Comparison of ENCODE assay signal across 14 cellular contexts in genomic region chr11:64211181-64211872, GRCh38. TPM values are rescaled to one million over a fixed set of nuclear protein-coding genes. Genes with fewer than 3 reads are reported as not detected.
DNase-seq lines count a peak whose midpoint lies in the region; ATAC-seq and TF ChIP-seq lines count a peak whose summit lies in the region.
"Had no signal": no experiment of that assay in that cellular context is flagged by ENCODE, and none has a peak within 500 bp of the region (broad histone marks: within the 10 kb centered on the region; RNA-seq: fewer than 3 reads in every experiment).

No MANE protein-coding gene starts in this region.

- CTCF ChIA-PET in activated CD8-positive, alpha-beta T cell treated with anti-CD3 and anti-CD28 coated beads for 36 hours (lab: Charles Lee), result interaction anchor here (1.7 kb wide), 1 partner anchor 13 kb away, joined by 6 read pairs; no protein-coding TSS in a partner anchor
- CTCF ChIA-PET in CD8-positive, alpha-beta memory T cell (lab: Charles Lee), result interaction anchor here (1.3 to 2.8 kb wide), 3 partner anchors 15 to 93 kb away, joined by 5 to 10 read pairs (median 8); partner anchors contain the start of gene ESRRA

- no peak for TF ChIP-seq CTCF in activated CD8-positive, alpha-beta T cell treated with anti-CD3 and anti-CD28 coated beads for 36 hours (IDR thresholded peaks at IDR 0.05)

- peaks cover 69% of the 10 kb centered on the region for H3K36me3 Mint-ChIP-seq in activated CD4-positive, alpha-beta T cell treated with anti-CD3 and anti-CD28 coated beads, Interleukin-2, amount 10 ng/mL, durations not matched to agents 24 days and 14 days (ENCODE audit: low read depth)
- H3K36me3 Mint-ChIP-seq in activated CD8-positive, alpha-beta T cell treated with anti-CD3 and anti-CD28 coated beads for 36 hours (ENCODE audit: low read depth), result peaks cover 61% of the 10 kb centered on the region
- H3K36me3 Mint-ChIP-seq in naive B cell, result peaks cover 6 to 13% of the 10 kb centered on the region in 2 donors
- H3K36me3 Mint-ChIP-seq in CD8-positive, alpha-beta memory T cell, result peaks cover 8 to 64% (median 8%) of the 10 kb centered on the region in 3 donors

- ATAC-seq in activated CD8-positive, alpha-beta T cell treated with anti-CD3 and anti-CD28 coated beads for 36 hours, result no peak
- ATAC-seq in naive B cell (ENCODE audit: low read depth in 2 of 2) (no peak), GM19324 (IDR thresholded peaks at IDR 0.05; ENCODE audit: low FRiP score, unreplicated experiment) (no peak)

- no peak overlapping the region for H3K9ac ChIP-seq in BLaER1

- H3K27me3 Mint-ChIP-seq in activated CD4-positive, alpha-beta T cell treated with anti-CD3 and anti-CD28 coated beads, Interleukin-2, amount 10 ng/mL, durations not matched to agents 24 days and 14 days, result no peaks in the 10 kb centered on the region
- H3K27me3 Mint-ChIP-seq in activated CD8-positive, alpha-beta T cell treated with anti-CD3 and anti-CD28 coated beads for 36 hours, result no peaks in the 10 kb centered on the region
- H3K27me3 Mint-ChIP-seq in naive B cell, result no peaks in the 10 kb centered on the region
- peaks cover 0 to 1% of the 10 kb centered on the region in 2 donors for H3K27me3 Mint-ChIP-seq in CD8-positive, alpha-beta memory T cell

- peaks cover 65% of the 10 kb centered on the region for H3K36me3 ChIP-seq in BLaER1
- peaks cover 17% of the 10 kb centered on the region for H3K36me3 ChIP-seq in CD8-positive, alpha-beta memory T cell (ENCODE audit: insufficient read depth, low read length)

- peaks cover 25% of the 10 kb centered on the region for H3K4me1 Mint-ChIP-seq in activated CD4-positive, alpha-beta T cell treated with anti-CD3 and anti-CD28 coated beads, Interleukin-2, amount 10 ng/mL, durations not matched to agents 24 days and 14 days
- H3K4me1 Mint-ChIP-seq in activated CD8-positive, alpha-beta T cell treated with anti-CD3 and anti-CD28 coated beads for 36 hours (ENCODE audit: low read depth), result peaks cover 41% of the 10 kb centered on the region
- peaks cover 42 to 79% (median 70%) of the 10 kb centered on the region in 3 donors for H3K4me1 Mint-ChIP-seq in naive B cell
- peaks cover 18 to 45% (median 22%) of the 10 kb centered on the region in 3 donors for H3K4me1 Mint-ChIP-seq in CD8-positive, alpha-beta memory T cell

- 0 out of 2 replicates have a peak overlapping the region, but pooled peaks have one; percentile 16 for H3K27ac ChIP-seq in BLaER1
- no peak overlapping the region for H3K27ac ChIP-seq in CD8-positive, alpha-beta memory T cell (ENCODE audit: low read depth, low read length)

- H3K27ac Mint-ChIP-seq in activated CD4-positive, alpha-beta T cell treated with anti-CD3 and anti-CD28 coated beads, Interleukin-2, amount 10 ng/mL, durations not matched to agents 24 days and 14 days, result peak overlapping the region; percentile 6
- H3K27ac Mint-ChIP-seq in activated CD8-positive, alpha-beta T cell treated with anti-CD3 and anti-CD28 coated beads for 36 hours, result peak overlapping the region; percentile 67
- H3K27ac Mint-ChIP-seq in naive B cell, result peak overlapping the region in 4 of 6 donors; percentile 7 to 70 (median 46)
- peak overlapping the region in 1 of 8 donors; percentile 71 for H3K27ac Mint-ChIP-seq in CD8-positive, alpha-beta memory T cell

- H3K4me2 ChIP-seq in BLaER1, result 0 out of 2 replicates have a peak overlapping the region, but pooled peaks have one; percentile 74

- H3K4me3 ChIP-seq in BLaER1, result no peak overlapping the region
- no peak overlapping the region for H3K4me3 ChIP-seq in CD8-positive, alpha-beta memory T cell (ENCODE audit: low read length)

- POLR2A ChIA-PET in activated CD8-positive, alpha-beta T cell treated with anti-CD3 and anti-CD28 coated beads for 36 hours (lab: Charles Lee), result interaction anchor here (0.6 to 9.7 kb wide), 9 partner anchors 9 to 536 kb away, joined by 3 to 151 read pairs (median 4); partner anchors contain the start of genes DNAJC4, NUDT22 and TRPT1
- POLR2A ChIA-PET in CD8-positive, alpha-beta memory T cell (lab: Charles Lee), result interaction anchor here (2.3 kb wide), 1 partner anchor 15 kb away, joined by 7 read pairs; the partner anchor contains the start of genes NUDT22 and TRPT1

- no peak for DNase-seq in activated CD4-positive, alpha-beta T cell treated with anti-CD3 and anti-CD28 coated beads, Interleukin-2, amount 10 ng/mL, durations not matched to agents 24 days and 14 days
- no peak for DNase-seq in activated CD4-positive, alpha-beta T cell treated with anti-CD3 and anti-CD28 coated beads for 4 hours
- no peak for DNase-seq in activated CD8-positive, alpha-beta T cell treated with anti-CD3 and anti-CD28 coated beads for 36 hours
- DNase-seq in naive B cell, result no peak
- DNase-seq in CD8-positive, alpha-beta memory T cell, result no peak
- no peak for DNase-seq in stimulated activated CD4-positive, alpha-beta T cell treated with anti-CD3 and anti-CD28 coated beads, Interleukin-4, amount 100 ng/mL, for 1 hour
- DNase-seq: DMS 273 treated with DMSO at 0.1 percent for 48 hours, GF-D8, KG1, NCI-H1048, NCI-H146, NCI-H2081 had no signal

- no peaks in the 10 kb centered on the region for H3K27me3 ChIP-seq in BLaER1
- no peaks in the 10 kb centered on the region for H3K27me3 ChIP-seq in CD8-positive, alpha-beta memory T cell (ENCODE audit: insufficient read depth, low read length, poor library complexity, severe bottlenecking)

- H4K20me1 ChIP-seq in BLaER1, result peaks cover 49% of the 10 kb centered on the region

- H3K9me3 Mint-ChIP-seq in activated CD4-positive, alpha-beta T cell treated with anti-CD3 and anti-CD28 coated beads, Interleukin-2, amount 10 ng/mL, durations not matched to agents 24 days and 14 days, result no peaks in the 10 kb centered on the region
- no peaks in the 10 kb centered on the region for H3K9me3 Mint-ChIP-seq in activated CD8-positive, alpha-beta T cell treated with anti-CD3 and anti-CD28 coated beads for 36 hours
- no peaks in the 10 kb centered on the region for H3K9me3 Mint-ChIP-seq in naive B cell
- no peaks in the 10 kb centered on the region for H3K9me3 Mint-ChIP-seq in CD8-positive, alpha-beta memory T cell

- H3K9me3 ChIP-seq in BLaER1, result no peaks in the 10 kb centered on the region
- no peaks in the 10 kb centered on the region for H3K9me3 ChIP-seq in CD8-positive, alpha-beta memory T cell (ENCODE audit: low read length)

- H3K4me3 Mint-ChIP-seq in activated CD4-positive, alpha-beta T cell treated with anti-CD3 and anti-CD28 coated beads, Interleukin-2, amount 10 ng/mL, durations not matched to agents 24 days and 14 days, result no peak overlapping the region
- H3K4me3 Mint-ChIP-seq in activated CD8-positive, alpha-beta T cell treated with anti-CD3 and anti-CD28 coated beads for 36 hours, result no peak overlapping the region
- no peak overlapping the region for H3K4me3 Mint-ChIP-seq in naive B cell
- peak overlapping the region in 2 of 7 donors; percentile 15 to 70 for H3K4me3 Mint-ChIP-seq in CD8-positive, alpha-beta memory T cell

- H3K4me1 ChIP-seq in BLaER1, result peaks cover 79% of the 10 kb centered on the region
- H3K4me1 ChIP-seq in CD8-positive, alpha-beta memory T cell (ENCODE audit: insufficient read depth, low read length), result peaks cover 14% of the 10 kb centered on the region

- intact Hi-C loops in activated CD4-positive, alpha-beta T cell treated with anti-CD3 and anti-CD28 coated beads, Interleukin-2, amount 10 ng/mL, durations not matched to agents 24 days and 14 days (cut with micrococcal nuclease), result no loop called here
- intact Hi-C loops in activated CD8-positive, alpha-beta T cell treated with anti-CD3 and anti-CD28 coated beads for 36 hours (cut with micrococcal nuclease), result no loop called here

RNA-seq across cellular contexts. Expression of gene FERMT3, which starts 4.8 kb away (rescaled TPM):
- total RNA-seq in activated CD4-positive, alpha-beta T cell treated with anti-CD3 and anti-CD28 coated beads, Interleukin-2, amount 10 ng/mL, durations not matched to agents 24 days and 14 days, result 200 and 213 TPM in 2 replicates
- total RNA-seq in activated CD8-positive, alpha-beta T cell treated with anti-CD3 and anti-CD28 coated beads for 36 hours, result 100 to 1,000 TPM; 210 to 214 TPM
- 100 to 1,000 TPM in 5 of 6 donors, 10 to 100 TPM in 1; 98.6 to 148 (median 118) TPM for polyA plus RNA-seq in naive B cell (ENCODE audit: low read depth in 6 of 6)
- total RNA-seq in CD8-positive, alpha-beta memory T cell, result 100 to 1,000 TPM; 205 to 213 TPM
- polyA plus RNA-seq in CD8-positive, alpha-beta memory T cell, result 206 TPM

RNA-seq across cellular contexts. Expression of gene TRPT1, which starts 14.7 kb away (rescaled TPM):
- 29.8 and 31.7 TPM in 2 replicates for total RNA-seq in activated CD4-positive, alpha-beta T cell treated with anti-CD3 and anti-CD28 coated beads, Interleukin-2, amount 10 ng/mL, durations not matched to agents 24 days and 14 days
- 10 to 100 TPM; 33.7 to 41.5 TPM for total RNA-seq in activated CD8-positive, alpha-beta T cell treated with anti-CD3 and anti-CD28 coated beads for 36 hours
- polyA plus RNA-seq in naive B cell (ENCODE audit: low read depth in 6 of 6), result 10 to 100 TPM; 60.7 to 97.6 (median 86.0) TPM
- 10 to 100 TPM; 28.3 to 31.5 TPM for total RNA-seq in CD8-positive, alpha-beta memory T cell
- 47.6 TPM for polyA plus RNA-seq in CD8-positive, alpha-beta memory T cell

RNA-seq across cellular contexts. Expression of gene NUDT22, which starts 14.7 kb away (rescaled TPM):
- 66.1 and 72.6 TPM in 2 replicates for total RNA-seq in activated CD4-positive, alpha-beta T cell treated with anti-CD3 and anti-CD28 coated beads, Interleukin-2, amount 10 ng/mL, durations not matched to agents 24 days and 14 days
- 10 to 100 TPM; 66.0 to 69.2 TPM for total RNA-seq in activated CD8-positive, alpha-beta T cell treated with anti-CD3 and anti-CD28 coated beads for 36 hours
- 10 to 100 TPM; 43.6 to 96.6 (median 62.6) TPM for polyA plus RNA-seq in naive B cell (ENCODE audit: low read depth in 6 of 6)
- total RNA-seq in CD8-positive, alpha-beta memory T cell, result 10 to 100 TPM; 75.3 to 78.6 TPM
- polyA plus RNA-seq in CD8-positive, alpha-beta memory T cell, result 51.6 TPM

RNA-seq across cellular contexts. Expression of gene DNAJC4, which starts 19.0 kb away (rescaled TPM):
- total RNA-seq in activated CD4-positive, alpha-beta T cell treated with anti-CD3 and anti-CD28 coated beads, Interleukin-2, amount 10 ng/mL, durations not matched to agents 24 days and 14 days, result 19.9 and 20.0 TPM in 2 replicates
- 10 to 100 TPM; 25.8 to 26.1 TPM for total RNA-seq in activated CD8-positive, alpha-beta T cell treated with anti-CD3 and anti-CD28 coated beads for 36 hours
- polyA plus RNA-seq in naive B cell (ENCODE audit: low read depth in 6 of 6), result 10 to 100 TPM; 41.9 to 66.6 (median 50.5) TPM
- 10 to 100 TPM; 25.5 to 26.4 TPM for total RNA-seq in CD8-positive, alpha-beta memory T cell
- polyA plus RNA-seq in CD8-positive, alpha-beta memory T cell, result 28.7 TPM

RNA-seq across cellular contexts. Expression of gene VEGFB, which starts 23.1 kb away (rescaled TPM):
- total RNA-seq in activated CD4-positive, alpha-beta T cell treated with anti-CD3 and anti-CD28 coated beads, Interleukin-2, amount 10 ng/mL, durations not matched to agents 24 days and 14 days, result 65.4 and 66.7 TPM in 2 replicates
- total RNA-seq in activated CD8-positive, alpha-beta T cell treated with anti-CD3 and anti-CD28 coated beads for 36 hours, result 100 to 1,000 TPM in 1 of 2 experiments, 10 to 100 TPM in 1; 86.6 to 104 TPM
- 10 to 100 TPM; 10.9 to 33.7 (median 28.1) TPM for polyA plus RNA-seq in naive B cell (ENCODE audit: low read depth in 6 of 6)
- total RNA-seq in CD8-positive, alpha-beta memory T cell, result 10 to 100 TPM; 71.9 to 77.0 TPM
- 19.0 TPM for polyA plus RNA-seq in CD8-positive, alpha-beta memory T cell
